ENCODE assay signal across 2 cellular contexts in the genomic region with DNA sequence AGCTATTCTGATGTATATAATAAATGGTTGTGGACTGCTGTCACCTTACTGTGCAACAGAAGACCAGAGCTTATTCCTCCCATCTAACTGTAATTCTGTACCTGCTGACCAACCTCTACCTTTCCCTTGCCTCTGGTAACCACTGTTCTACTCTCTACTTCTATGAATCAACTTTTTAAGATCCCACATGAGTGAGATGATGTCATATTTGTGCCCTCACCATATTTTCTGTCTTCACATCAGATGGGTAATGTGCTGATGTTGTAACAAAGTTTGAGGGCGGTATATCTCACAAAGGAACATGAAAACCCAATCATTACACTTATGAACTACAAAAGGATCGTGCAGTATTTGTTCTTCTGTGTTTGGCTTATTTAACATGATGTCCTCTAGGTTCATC.
A peak's percentile ranks its signal among the peaks of the same experiment; 100 is the strongest.
TF ChIP-seq lines count a peak whose summit lies in the region.

No MANE protein-coding gene starts in this region.

TF ChIP-seq in HepG2, 621 proteins besides CTCF, POLR2A, EP300 and RAD21:
- peak; percentile 33; the same call in 1 of the 2 replicates for TF ChIP-seq CREB1 (IDR thresholded peaks at IDR 0.05)
- no peak for TF ChIP-seq CREB1 (CRISPR knock-in tag; IDR thresholded peaks at IDR 0.05)
- TF ChIP-seq ATF7 (IDR thresholded peaks at IDR 0.05), result peak; percentile 89
- no peak for TF ChIP-seq ATF7 (CRISPR knock-in tag; IDR thresholded peaks at IDR 0.05)
- TF ChIP-seq ZNF296 (CRISPR knock-in tag; conservative IDR thresholded peaks at IDR 0.05), result no peak

TF ChIP-seq in HEK293, 187 proteins besides CTCF, POLR2A, EP300 and RAD21:
- TF ChIP-seq, protein P1, sequence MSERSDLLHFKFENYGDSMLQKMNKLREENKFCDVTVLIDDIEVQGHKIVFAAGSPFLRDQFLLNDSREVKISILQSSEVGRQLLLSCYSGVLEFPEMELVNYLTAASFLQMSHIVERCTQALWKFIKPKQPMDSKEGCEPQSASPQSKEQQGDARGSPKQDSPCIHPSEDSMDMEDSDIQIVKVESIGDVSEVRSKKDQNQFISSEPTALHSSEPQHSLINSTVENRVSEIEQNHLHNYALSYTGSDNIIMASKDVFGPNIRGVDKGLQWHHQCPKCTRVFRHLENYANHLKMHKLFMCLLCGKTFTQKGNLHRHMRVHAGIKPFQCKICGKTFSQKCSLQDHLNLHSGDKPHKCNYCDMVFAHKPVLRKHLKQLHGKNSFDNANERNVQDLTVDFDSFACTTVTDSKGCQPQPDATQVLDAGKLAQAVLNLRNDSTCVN (tag by site-specific recombination; optimal IDR thresholded peaks at IDR 0.05), result no peak
- TF ChIP-seq ATF2 (tag by site-specific recombination; IDR thresholded peaks at IDR 0.05; ENCODE audit: low read depth), result peak; percentile 35; the same call in 1 of the 2 replicates
